ENCODE assay signal across 16 cellular contexts in the genomic region with DNA sequence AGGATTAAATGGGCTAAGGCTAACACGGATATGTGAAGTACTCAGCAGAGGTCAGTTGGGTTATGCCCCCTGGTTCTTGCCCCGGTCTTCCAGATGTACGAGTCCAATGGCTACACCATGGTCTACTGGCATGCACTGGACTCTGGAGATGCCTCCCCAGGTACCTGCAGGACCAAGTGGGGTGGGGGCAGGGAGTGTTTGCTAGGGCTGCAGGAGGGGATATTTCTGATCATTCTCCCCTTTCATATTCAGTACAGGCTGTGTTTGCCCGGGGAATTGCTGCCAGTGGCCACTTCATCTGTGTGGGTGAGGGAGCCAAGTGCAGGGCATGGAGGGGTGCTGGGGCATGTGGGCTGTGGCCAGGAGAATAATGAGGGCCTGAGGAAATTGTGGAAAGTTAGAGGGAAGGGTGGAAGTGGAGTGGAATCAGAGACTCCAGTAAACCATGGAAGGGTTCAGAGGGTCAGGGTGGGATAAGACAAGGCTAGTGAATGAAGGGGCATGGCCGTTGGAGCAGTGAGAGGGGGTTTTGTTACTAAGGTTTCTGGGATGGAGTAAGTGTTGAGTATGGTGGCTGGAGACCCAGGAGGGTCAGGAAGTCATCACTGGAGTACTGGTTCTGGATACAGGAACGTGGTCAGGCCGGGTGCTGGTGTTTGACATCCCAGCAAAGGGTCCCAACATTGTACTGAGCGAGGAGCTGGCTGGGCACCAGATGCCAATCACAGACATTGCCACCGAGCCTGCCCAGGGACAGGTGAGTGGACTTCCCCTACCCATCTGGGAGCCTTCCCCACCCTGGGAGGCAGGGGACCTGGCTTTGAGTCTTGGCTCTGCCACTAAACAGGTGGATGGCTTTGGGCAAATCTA. TPM values are rescaled to one million over a fixed set of nuclear protein-coding genes. Genes with fewer than 3 reads are reported as not detected.
DNase-seq lines count a peak whose midpoint lies in the region; ATAC-seq and TF ChIP-seq lines count a peak whose summit lies in the region.
"Had no signal": no experiment of that assay in that cellular context is flagged by ENCODE, and none has a peak within 500 bp of the region (broad histone marks: within the 10 kb centered on the region; RNA-seq: fewer than 3 reads in every experiment).

No MANE protein-coding gene starts in this region.

- TF ChIP-seq CTCF in endothelial cell (IDR thresholded peaks at IDR 0.05; ENCODE audit: unreplicated experiment) (no peak), sigmoid colon (IDR thresholded peaks at IDR 0.05) (no peak), GM13977 (IDR thresholded peaks at IDR 0.05; ENCODE audit: extremely low read depth, insufficient read depth, missing control alignments) (no peak)

- H3K4me1 Mint-ChIP-seq in activated T-cell treated with anti-CD3 and anti-CD28 coated beads, Interleukin-2, amount 50 U/mL, for 24 hours (ENCODE audit: low read depth) = peaks cover 25% of the 10 kb centered on the region
- peaks cover 30% of the 10 kb centered on the region for H3K4me1 Mint-ChIP-seq in T-helper 17 cell
- peaks cover 13% of the 10 kb centered on the region for H3K4me1 Mint-ChIP-seq in endothelial cell (ENCODE audit: unreplicated experiment)

- peak overlapping the region; percentile 75 for H3K27ac Mint-ChIP-seq in activated T-cell treated with anti-CD3 and anti-CD28 coated beads, Interleukin-2, amount 50 U/mL, for 24 hours
- H3K27ac Mint-ChIP-seq in T-helper 17 cell (peak overlapping the region; percentile 100), endothelial cell (ENCODE audit: unreplicated experiment) (no peak overlapping the region)

- no peak for DNase-seq in activated T-cell treated with anti-CD3 and anti-CD28 coated beads, Interleukin-2, amount 50 U/mL, for 24 hours
- no peak for DNase-seq in activated T-cell treated with anti-CD3 and anti-CD28 coated beads, Interleukin-2, amount 50 U/mL, for 48 hours
- DNase-seq in T-helper 17 cell = no peak
- no peak for DNase-seq in endothelial cell (ENCODE audit: low spot score)
- peak; percentile 64 for DNase-seq in sigmoid colon
- DNase-seq in cerebellar cortex (ENCODE audit: low spot score) = no peak
- no peak for DNase-seq in GM13977 (ENCODE audit: low spot score)
- DNase-seq: activated CD8-positive, alpha-beta memory T cell treated with anti-CD3 and anti-CD28 coated beads for 24 hours; effector CD4-positive, alpha-beta T cell; foreskin melanocyte; NCI-H1092; NCI-H446 treated with DMSO at 0.1 percent for 48 hours; stimulated activated CD4-positive, alpha-beta T cell treated with anti-CD3 and anti-CD28 coated beads, Interleukin-1b, Interleukin-23, amount 100 ng/mL, for 48 hours had no signal

- H3K4me1 ChIP-seq in sigmoid colon = peaks cover 0 to 16% (median 10%) of the 10 kb centered on the region in 4 donors

- H3K9me3 Mint-ChIP-seq in activated T-cell treated with anti-CD3 and anti-CD28 coated beads, Interleukin-2, amount 50 U/mL, for 24 hours = no peaks in the 10 kb centered on the region
- no peaks in the 10 kb centered on the region for H3K9me3 Mint-ChIP-seq in endothelial cell (ENCODE audit: unreplicated experiment)

- 61 to 85% methylated on average over 9 of the region's 9 CpGs for WGBS in sigmoid colon, 2 donors

- H3K4me3 Mint-ChIP-seq in activated T-cell treated with anti-CD3 and anti-CD28 coated beads, Interleukin-2, amount 50 U/mL, for 24 hours = peak overlapping the region; percentile 98
- H3K4me3 Mint-ChIP-seq in T-helper 17 cell (peak overlapping the region; percentile 99), endothelial cell (ENCODE audit: unreplicated experiment) (peak overlapping the region; percentile 75)

- TF ChIP-seq EP300 in sigmoid colon (IDR thresholded peaks at IDR 0.05) = no peak

- no peak for TF ChIP-seq POLR2A in sigmoid colon (IDR thresholded peaks at IDR 0.05)

- intact Hi-C loops in sigmoid colon (cut with DNase I) = loop anchor here (2.0 kb wide), 1 partner anchor 15 kb away; no protein-coding TSS in a partner anchor

- no peak overlapping the region for H3K27ac ChIP-seq in sigmoid colon

- H3K9me3 ChIP-seq in T-helper 17 cell (ENCODE audit: control insufficient read depth, low read length, poor library complexity, severe bottlenecking) (no peaks in the 10 kb centered on the region), sigmoid colon (no peaks in the 10 kb centered on the region)
- H3K9me3 ChIP-seq: mucosa of descending colon had no signal

- H3K36me3 Mint-ChIP-seq in activated T-cell treated with anti-CD3 and anti-CD28 coated beads, Interleukin-2, amount 50 U/mL, for 24 hours (ENCODE audit: low read depth) = peaks cover 35% of the 10 kb centered on the region
- H3K36me3 Mint-ChIP-seq in T-helper 17 cell (ENCODE audit: low read depth) (peaks cover 3% of the 10 kb centered on the region), endothelial cell (ENCODE audit: low read depth, unreplicated experiment) (peaks cover 34% of the 10 kb centered on the region)

- no peak overlapping the region for H3K4me3 ChIP-seq in sigmoid colon
- H3K4me3 ChIP-seq: mucosa of descending colon had no signal

- peaks cover 0 to 35% (median 10%) of the 10 kb centered on the region in 4 donors for H3K36me3 ChIP-seq in sigmoid colon

- in situ Hi-C loops in GM13977 (cut with MboI; ENCODE audit: low pct_unique_long_range_greater_than_20kb, low sequenced_read_pairs, unreplicated experiment) = no loop called here

- no peak for ATAC-seq in T-helper 17 cell
- no peak for ATAC-seq in GM21717 (IDR thresholded peaks at IDR 0.05; ENCODE audit: unreplicated experiment)
- ATAC-seq: mucosa of descending colon, PC-3 had no signal

- H3K27me3 Mint-ChIP-seq in activated T-cell treated with anti-CD3 and anti-CD28 coated beads, Interleukin-2, amount 50 U/mL, for 24 hours = no peaks in the 10 kb centered on the region
- H3K27me3 Mint-ChIP-seq in T-helper 17 cell = no peaks in the 10 kb centered on the region
- H3K27me3 Mint-ChIP-seq in endothelial cell (ENCODE audit: unreplicated experiment) = peaks cover 14% of the 10 kb centered on the region

- H3K27me3 ChIP-seq in sigmoid colon = no peaks in the 10 kb centered on the region

RNA-seq across cellular contexts. Expression of gene WDR54, which starts 1.9 kb away (rescaled TPM):
- total RNA-seq in T-helper 17 cell (10 to 100 TPM; 33.6 to 42.8 TPM), endothelial cell (ENCODE audit: unreplicated experiment) (34.1 TPM), sigmoid colon (10 to 100 TPM in 2 of 4 donors, 1 to 10 TPM in 2; 7.5 to 13.3 (median 9.8) TPM)
- polyA plus RNA-seq in sigmoid colon = 10 to 100 TPM in 1 of 3 donors, 1 to 10 TPM in 2; 3.0 to 13.6 (median 3.2) TPM

RNA-seq across cellular contexts. Expression of gene C2orf81, which starts 2.0 kb away (rescaled TPM):
- 1 to 10 TPM; 2.9 to 3.3 TPM for total RNA-seq in T-helper 17 cell
- total RNA-seq in endothelial cell (ENCODE audit: unreplicated experiment) = 5.0 TPM
- 1 to 10 TPM in 3 of 4 donors, not detected in 1; 1.4 to 2.2 (median 2.0) TPM for total RNA-seq in sigmoid colon
- 1 to 10 TPM in 2 of 3 donors, under 1 TPM in 1; 0.46 to 2.0 (median 1.8) TPM for polyA plus RNA-seq in sigmoid colon

RNA-seq across cellular contexts. Expression of gene RTKN, which starts 18.3 kb away (rescaled TPM):
- total RNA-seq in T-helper 17 cell = under 1 TPM; 0.37 to 0.57 TPM
- total RNA-seq in endothelial cell (ENCODE audit: unreplicated experiment) = 65.4 TPM
- 10 to 100 TPM; 13.5 to 20.0 (median 17.0) TPM for total RNA-seq in sigmoid colon
- 10 to 100 TPM; 15.0 to 44.6 (median 16.2) TPM for polyA plus RNA-seq in sigmoid colon

RNA-seq across cellular contexts. Expression of gene INO80B, which starts 31.4 kb away (rescaled TPM):
- total RNA-seq in T-helper 17 cell (10 to 100 TPM; 35.1 to 45.2 TPM), endothelial cell (ENCODE audit: unreplicated experiment) (22.1 TPM), sigmoid colon (10 to 100 TPM in 2 of 4 donors, 1 to 10 TPM in 2; 7.5 to 41.8 (median 15.0) TPM)
- 10 to 100 TPM; 12.9 to 36.9 (median 19.2) TPM for polyA plus RNA-seq in sigmoid colon

RNA-seq across cellular contexts. Expression of gene WBP1, which starts 34.8 kb away (rescaled TPM):
- total RNA-seq in T-helper 17 cell (10 to 100 TPM; 61.7 to 64.2 TPM), endothelial cell (ENCODE audit: unreplicated experiment) (76.8 TPM), sigmoid colon (10 to 100 TPM; 63.1 to 89.2 (median 74.1) TPM)
- 10 to 100 TPM; 59.2 to 61.3 (median 59.3) TPM for polyA plus RNA-seq in sigmoid colon

Comparison
In these comparisons a context has a peak if more than half of its experiments do, and no peak if none do; other contexts are left out.
1. RNA of gene RTKN, which starts 18.3 kb away (total RNA-seq): 65.4 TPM in endothelial cell (single experiment) and 13.5 to 20.0 TPM in sigmoid colon; 0.37 to 0.57 TPM in T-helper 17 cell; every median in the first group is over 4 times any median in the second.
2. Peak in every context shown above with its lines, with median percentiles within 50 percentile points of each other: H3K4me3 Mint-ChIP-seq.